In the genomic region with DNA sequence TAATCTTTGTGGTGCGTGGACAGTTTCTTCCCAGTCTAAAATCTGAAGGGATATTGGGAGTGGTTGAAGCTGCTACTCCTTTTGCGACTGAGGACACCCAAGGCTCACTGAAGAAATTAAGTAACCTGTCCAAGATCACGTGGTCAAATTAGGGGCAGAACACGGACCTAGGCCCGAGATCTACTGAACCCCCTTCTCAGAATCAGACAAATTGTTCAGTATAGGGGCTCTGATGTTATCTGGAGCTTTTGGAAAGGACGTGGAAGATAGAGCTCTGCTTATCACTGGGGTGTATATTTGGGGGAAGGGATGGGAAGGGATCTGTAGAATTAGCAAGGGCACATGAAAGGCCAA, we compare ENCODE assay signal across 1 cellular context.
TF ChIP-seq lines count a peak whose summit lies in the region.

No MANE protein-coding gene starts in this region.

TF ChIP-seq in HEK293, 187 proteins besides CTCF, POLR2A, EP300 and RAD21 (continued from another document):
- TF ChIP-seq, protein P1, sequence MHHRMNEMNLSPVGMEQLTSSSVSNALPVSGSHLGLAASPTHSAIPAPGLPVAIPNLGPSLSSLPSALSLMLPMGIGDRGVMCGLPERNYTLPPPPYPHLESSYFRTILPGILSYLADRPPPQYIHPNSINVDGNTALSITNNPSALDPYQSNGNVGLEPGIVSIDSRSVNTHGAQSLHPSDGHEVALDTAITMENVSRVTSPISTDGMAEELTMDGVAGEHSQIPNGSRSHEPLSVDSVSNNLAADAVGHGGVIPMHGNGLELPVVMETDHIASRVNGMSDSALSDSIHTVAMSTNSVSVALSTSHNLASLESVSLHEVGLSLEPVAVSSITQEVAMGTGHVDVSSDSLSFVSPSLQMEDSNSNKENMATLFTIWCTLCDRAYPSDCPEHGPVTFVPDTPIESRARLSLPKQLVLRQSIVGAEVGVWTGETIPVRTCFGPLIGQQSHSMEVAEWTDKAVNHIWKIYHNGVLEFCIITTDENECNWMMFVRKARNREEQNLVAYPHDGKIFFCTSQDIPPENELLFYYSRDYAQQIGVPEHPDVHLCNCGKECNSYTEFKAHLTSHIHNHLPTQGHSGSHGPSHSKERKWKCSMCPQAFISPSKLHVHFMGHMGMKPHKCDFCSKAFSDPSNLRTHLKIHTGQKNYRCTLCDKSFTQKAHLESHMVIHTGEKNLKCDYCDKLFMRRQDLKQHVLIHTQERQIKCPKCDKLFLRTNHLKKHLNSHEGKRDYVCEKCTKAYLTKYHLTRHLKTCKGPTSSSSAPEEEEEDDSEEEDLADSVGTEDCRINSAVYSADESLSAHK (tag by site-specific recombination; IDR thresholded peaks at IDR 0.05), result no peak
- TF ChIP-seq ZNF792 (tag by site-specific recombination; IDR thresholded peaks at IDR 0.05), result no peak
- no peak for TF ChIP-seq ZNF626 (tag by site-specific recombination; IDR thresholded peaks at IDR 0.05)
- no peak for TF ChIP-seq GLI2 (tag by site-specific recombination; IDR thresholded peaks at IDR 0.05; ENCODE audit: borderline replicate concordance, low read depth)
- TF ChIP-seq ZNF791 (tag by site-specific recombination; IDR thresholded peaks at IDR 0.05), result no peak
- no peak for TF ChIP-seq KLF1 (tag by site-specific recombination; IDR thresholded peaks at IDR 0.05)
- TF ChIP-seq ZNF416 (tag by site-specific recombination; IDR thresholded peaks at IDR 0.05), result no peak
- no peak for TF ChIP-seq ZNF658 (tag by site-specific recombination; IDR thresholded peaks at IDR 0.05)
- no peak for TF ChIP-seq SCRT1 (tag by site-specific recombination; IDR thresholded peaks at IDR 0.05; ENCODE audit: borderline replicate concordance)
- TF ChIP-seq KLF16 (tag by site-specific recombination; IDR thresholded peaks at IDR 0.05), result no peak
- TF ChIP-seq MZF1 (tag by site-specific recombination; IDR thresholded peaks at IDR 0.05; ENCODE audit: borderline replicate concordance), result peak; percentile 71; the same call in 1 of the 2 replicates
- no peak; the same call in 1 of the 2 replicates for TF ChIP-seq ZNF660 (tag by site-specific recombination; IDR thresholded peaks at IDR 0.05)
- TF ChIP-seq ZNF10 (tag by site-specific recombination; IDR thresholded peaks at IDR 0.05), result no peak
